In the genomic region with DNA sequence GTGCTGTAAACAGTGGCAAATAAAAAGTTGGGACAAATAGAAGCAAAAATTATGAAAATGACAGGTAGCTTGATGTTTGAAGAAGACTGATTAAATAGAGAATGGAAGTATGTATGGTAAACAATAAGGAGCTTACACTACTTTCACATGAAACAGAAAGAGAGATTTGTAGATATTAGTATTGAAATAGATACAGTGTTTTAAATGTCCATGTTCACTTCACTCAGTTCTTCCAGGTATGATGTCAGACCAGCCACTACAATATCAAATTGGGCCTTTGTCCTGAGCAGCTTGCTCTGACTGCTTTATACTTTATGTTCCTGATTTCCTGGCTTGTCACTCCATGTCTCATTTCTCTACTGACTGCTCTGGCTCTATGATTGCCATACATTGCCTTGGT, we compare ENCODE assay signal across 26 cellular contexts.
DNase-seq lines count a peak whose midpoint lies in the region; ATAC-seq, FAIRE-seq and TF ChIP-seq lines count a peak whose summit lies in the region.
"Had no signal": no experiment of that assay in that cellular context is flagged by ENCODE, and none has a peak within 500 bp of the region (broad histone marks: within the 10 kb centered on the region; RNA-seq: fewer than 3 reads in every experiment).

No MANE protein-coding gene starts in this region.

- H3K27ac ChIP-seq in GM12878 (ENCODE audit: control insufficient read depth, insufficient read depth) (no peak overlapping the region), tibial nerve (no peak overlapping the region)
- H3K27ac ChIP-seq: 22Rv1, BLaER1, C4-2B had no signal

- no peak for FAIRE-seq in GM12878 (lab: Jason Lieb, UNC)
- FAIRE-seq: A204.1, D721Med, GM12891, H54 had no signal

- TF ChIP-seq CTCF in GM12878 (IDR thresholded peaks at IDR 0.05 in 2 of 3, conservative IDR thresholded peaks at IDR 0.05 in 1 of 3; ENCODE audit: control insufficient read depth in 2 of 3, extremely low read depth in 1 of 3, insufficient read depth in 1 of 3, low read depth in 3 of 3, low read length in 3 of 3) (no peak), tibial nerve (IDR thresholded peaks at IDR 0.05) (no peak)

- BruUV-seq in GM12878 (replicated peaks; lab: Mats Ljungman, UMichigan), result no TSS peak

- no peak overlapping the region for H3K9ac ChIP-seq in GM12878 (ENCODE audit: control insufficient read depth, insufficient read depth, low read length)
- H3K9ac ChIP-seq: BLaER1 had no signal

- no peak overlapping the region for H3K4me2 ChIP-seq in GM12878 (ENCODE audit: control insufficient read depth, insufficient read depth)
- H3K4me2 ChIP-seq: BLaER1 had no signal

- H3K36me3 ChIP-seq in GM12878 (ENCODE audit: control insufficient read depth in 2 of 2, insufficient read depth in 2 of 2, low read length in 1 of 2) (no peaks in the 10 kb centered on the region), tibial nerve (no peaks in the 10 kb centered on the region)
- H3K36me3 ChIP-seq: BLaER1, HAP-1 had no signal

- TF ChIP-seq EP300 in GM12878 (IDR thresholded peaks at IDR 0.05; ENCODE audit: borderline replicate concordance in 1 of 2, control insufficient read depth in 1 of 2, low read depth in 2 of 2, low read length in 2 of 2) (no peak), tibial nerve (IDR thresholded peaks at IDR 0.05) (no peak)

- no peak overlapping the region for H3K4me3 Mint-ChIP-seq in activated CD4-positive, alpha-beta T cell treated with anti-CD3 and anti-CD28 coated beads for 36 hours
- H3K4me3 Mint-ChIP-seq: B cell; CD4-positive, CD25-positive, alpha-beta regulatory T cell; CD8-positive, alpha-beta T cell; HFFc6 had no signal

- in situ Hi-C loops in GM12878 (cut with MboI), result no loop called here

- H3K27me3 ChIP-seq in GM12878 (replicated peaks in 1 of 2; ENCODE audit: control insufficient read depth in 2 of 2, insufficient read depth in 2 of 2, low read length in 1 of 2) (no peaks in the 10 kb centered on the region), tibial nerve (no peaks in the 10 kb centered on the region)
- H3K27me3 ChIP-seq: BLaER1 had no signal

- H2AFZ ChIP-seq in GM12878 (ENCODE audit: control insufficient read depth, low read depth, low read length), result no peak overlapping the region

- no peaks in the 10 kb centered on the region for H4K20me1 ChIP-seq in GM12878 (ENCODE audit: control insufficient read depth, insufficient read depth)
- H4K20me1 ChIP-seq: BLaER1 had no signal

- TF ChIP-seq RAD21 in GM12878 (IDR thresholded peaks at IDR 0.05; ENCODE audit: insufficient read depth, low read depth, low read length), result no peak

- no peak overlapping the region for H3K27ac Mint-ChIP-seq in activated CD4-positive, alpha-beta T cell treated with anti-CD3 and anti-CD28 coated beads for 36 hours
- H3K27ac Mint-ChIP-seq: B cell; CD4-positive, CD25-positive, alpha-beta regulatory T cell; CD8-positive, alpha-beta T cell; HFFc6 had no signal

- ATAC-seq in GM18498 (IDR thresholded peaks at IDR 0.05; ENCODE audit: unreplicated experiment), result peak; percentile 37
- ATAC-seq in GM19351 (IDR thresholded peaks at IDR 0.05; ENCODE audit: unreplicated experiment), result peak; percentile 59
- peak; percentile 55 for ATAC-seq in GM21717 (IDR thresholded peaks at IDR 0.05; ENCODE audit: unreplicated experiment)
- peak; percentile 26; the same call in 2 of the 3 replicates for ATAC-seq in GM12878
- ATAC-seq in HG02678 (IDR thresholded peaks at IDR 0.05; ENCODE audit: unreplicated experiment), result no peak
- no peak for ATAC-seq in activated CD4-positive, alpha-beta T cell treated with anti-CD3 and anti-CD28 coated beads for 36 hours
- ATAC-seq: CD8-positive, alpha-beta T cell had no signal

- H3K4me3 ChIP-seq in GM12878, result no peak overlapping the region
- H3K4me3 ChIP-seq in tibial nerve, result no peak overlapping the region
- H3K4me3 ChIP-seq: BLaER1, HAP-1 had no signal

- no peaks in the 10 kb centered on the region for H3K4me1 Mint-ChIP-seq in activated CD4-positive, alpha-beta T cell treated with anti-CD3 and anti-CD28 coated beads for 36 hours
- H3K4me1 Mint-ChIP-seq: B cell; CD4-positive, CD25-positive, alpha-beta regulatory T cell had no signal

- peaks cover 3% of the 10 kb centered on the region for H3K27me3 Mint-ChIP-seq in activated CD4-positive, alpha-beta T cell treated with anti-CD3 and anti-CD28 coated beads for 36 hours
- H3K27me3 Mint-ChIP-seq: B cell; CD4-positive, CD25-positive, alpha-beta regulatory T cell had no signal

- POLR2A ChIA-PET in GM12878 (lab: Charles Lee), result no interaction called here
- POLR2A ChIA-PET in activated CD4-positive, alpha-beta T cell treated with anti-CD3 and anti-CD28 coated beads for 36 hours (lab: Charles Lee), result interaction anchor here (0.7 kb wide), 1 partner anchor 10 kb away, joined by 3 read pairs; no protein-coding TSS in a partner anchor

- intact Hi-C loops in GM12878 (cut with micrococcal nuclease; ENCODE audit: unreplicated experiment), result no loop called here
- intact Hi-C loops in activated CD4-positive, alpha-beta T cell treated with anti-CD3 and anti-CD28 coated beads for 36 hours (cut with DNase I, micrococcal nuclease), result no loop called here

- no peak for TF ChIP-seq POLR2A in GM12878 (IDR thresholded peaks at IDR 0.05; ENCODE audit: low read depth, low read length)
- TF ChIP-seq POLR2A in tibial nerve (IDR thresholded peaks at IDR 0.05), result no peak

- RAD21 ChIA-PET in GM12878 (lab: Charles Lee; ENCODE audit: unreplicated experiment), result no interaction called here

- H3K79me2 ChIP-seq in GM12878 (ENCODE audit: control insufficient read depth, insufficient read depth, low read length), result no peaks in the 10 kb centered on the region

- H3K9me3 Mint-ChIP-seq in activated CD4-positive, alpha-beta T cell treated with anti-CD3 and anti-CD28 coated beads for 36 hours (ENCODE audit: low read depth), result no peaks in the 10 kb centered on the region
- H3K9me3 Mint-ChIP-seq: CD8-positive, alpha-beta T cell; HFFc6 had no signal

- SMC1A ChIA-PET in GM12878 (lab: Charles Lee; ENCODE audit: uncharacterized antibody, unreplicated experiment), result no interaction called here

- no peaks in the 10 kb centered on the region for H3K36me3 Mint-ChIP-seq in activated CD4-positive, alpha-beta T cell treated with anti-CD3 and anti-CD28 coated beads for 36 hours (ENCODE audit: low read depth)
- H3K36me3 Mint-ChIP-seq: CD4-positive, CD25-positive, alpha-beta regulatory T cell; CD8-positive, alpha-beta T cell had no signal

- CTCF ChIA-PET in GM12878 (lab: Yijun Ruan, JAX), result interaction anchor here (0.9 kb wide), 1 partner anchor 10 kb away, joined by 3 read pairs; no protein-coding TSS in a partner anchor
- CTCF ChIA-PET in activated CD4-positive, alpha-beta T cell treated with anti-CD3 and anti-CD28 coated beads for 36 hours (lab: Charles Lee), result interaction anchor here (1.1 kb wide), 1 partner anchor 24 kb away, joined by 4 read pairs; no protein-coding TSS in a partner anchor

- no peaks in the 10 kb centered on the region for H3K9me3 ChIP-seq in GM12878 (replicated peaks; ENCODE audit: control insufficient read depth, insufficient read depth, low read length)
- H3K9me3 ChIP-seq in tibial nerve, result no peaks in the 10 kb centered on the region
- H3K9me3 ChIP-seq: BLaER1, Caco-2, HAP-1 had no signal

- no peaks in the 10 kb centered on the region for H3K4me1 ChIP-seq in GM12878 (ENCODE audit: control insufficient read depth, insufficient read depth, low read length)
- no peaks in the 10 kb centered on the region for H3K4me1 ChIP-seq in tibial nerve
- H3K4me1 ChIP-seq: BLaER1, Caco-2 had no signal

- DNase-seq in GM12878 (ENCODE audit: low read depth, low spot score) (no peak), tibial nerve (ENCODE audit: low spot score in 2 of 2) (no peak)
- no peak for DNase-seq in activated CD4-positive, CD25-positive, alpha-beta regulatory T cell (lab: John Stamatoyannopoulos, UW)
- DNase-seq in activated CD4-positive, alpha-beta T cell treated with anti-CD3 and anti-CD28 coated beads for 36 hours, result no peak
- DNase-seq: Caco-2; CD4-positive, CD25-positive, alpha-beta regulatory T cell; CD8-positive, alpha-beta T cell; DMS 273 treated with DMSO at 0.1 percent for 48 hours; DMS79; EL; GDM1; GOT3; HFFc6 had no signal

TF ChIP-seq in GM12878, 131 proteins besides CTCF, POLR2A, EP300 and RAD21 (continues in another document):
- no peak for TF ChIP-seq ZZZ3 (IDR thresholded peaks at IDR 0.05; ENCODE audit: control insufficient read depth, insufficient read length, low read depth)
- no peak for TF ChIP-seq MTA2 (IDR thresholded peaks at IDR 0.05; ENCODE audit: low read depth)
- TF ChIP-seq ZBTB40 (IDR thresholded peaks at IDR 0.05; ENCODE audit: borderline replicate concordance), result no peak
- no peak for TF ChIP-seq HCFC1 (IDR thresholded peaks at IDR 0.05; ENCODE audit: low read length)
- no peak for TF ChIP-seq TAF1 (IDR thresholded peaks at IDR 0.05; ENCODE audit: borderline replicate concordance, low read depth, low read length)
- TF ChIP-seq RCOR1 (conservative IDR thresholded peaks at IDR 0.05; ENCODE audit: low read depth, low read length), result no peak
- TF ChIP-seq TCF7 (IDR thresholded peaks at IDR 0.05; ENCODE audit: borderline replicate concordance), result no peak

Comparison
In these comparisons a context has a peak if more than half of its experiments do, and no peak if none do; other contexts are left out.
1. ATAC-seq: peak in GM18498 (single experiment), GM19351 (single experiment), GM21717 (single experiment) and GM12878 (single experiment); none in HG02678 (single experiment) and activated CD4-positive, alpha-beta T cell treated with anti-CD3 and anti-CD28 coated beads for 36 hours (single experiment).